ENCODE assay signal across 11 cellular contexts in genomic region chr9:91714874-91715615, GRCh38.
DNase-seq lines count a peak whose midpoint lies in the region; ATAC-seq, FAIRE-seq and TF ChIP-seq lines count a peak whose summit lies in the region.
"Had no signal": no experiment of that assay in that cellular context is flagged by ENCODE, and none has a peak within 500 bp of the region (broad histone marks: within the 10 kb centered on the region; RNA-seq: fewer than 3 reads in every experiment).

No MANE protein-coding gene starts in this region.

- ATAC-seq in HG02938 (IDR thresholded peaks at IDR 0.05; ENCODE audit: unreplicated experiment) = no peak
- ATAC-seq: naive thymus-derived CD8-positive, alpha-beta T cell had no signal

- no peak for DNase-seq in GM19239 (ENCODE audit: insufficient read length, low spot score)
- DNase-seq in adipocyte (ENCODE audit: low read depth) = no peak
- DNase-seq in kidney = peak; percentile 25
- peak in 1 of 2 donors; percentile 13 for DNase-seq in suprapubic skin (ENCODE audit: low spot score in 2 of 2)
- DNase-seq in stimulated activated CD4-positive, alpha-beta T cell treated with anti-CD3 and anti-CD28 coated beads, Interleukin-12 subunit alpha, Interleukin-12 subunit beta, amount 100 ng/mL, for 4 hours = no peak
- no peak for DNase-seq in activated CD8-positive, alpha-beta memory T cell treated with anti-CD3 and anti-CD28 coated beads, Interleukin-2, amount 50 U/mL, for 4 hours
- DNase-seq: activated CD4-positive, alpha-beta T cell treated with anti-CD3 and anti-CD28 coated beads, Interleukin-2, amount 10 ng/mL, durations not matched to agents 24 days and 14 days; central memory CD4-positive, alpha-beta T cell; naive thymus-derived CD8-positive, alpha-beta T cell had no signal

- FAIRE-seq in GM19239 (lab: Jason Lieb, UNC) (peak; percentile 48), kidney (lab: Jason Lieb, UNC) (no peak)

- WGBS in suprapubic skin = 77% methylated on average over 14 of the region's 14 CpGs

- H3K36me3 ChIP-seq in adipocyte (ENCODE audit: control insufficient read depth, insufficient read depth, low read length, severe bottlenecking) (no peaks in the 10 kb centered on the region), kidney (ENCODE audit: control insufficient read depth in 1 of 2, insufficient read depth in 2 of 2, low read length in 2 of 2) (no peaks in the 10 kb centered on the region), suprapubic skin (no peaks in the 10 kb centered on the region)

- TF ChIP-seq CTCF in kidney (IDR thresholded peaks at IDR 0.05; ENCODE audit: borderline replicate concordance, extremely low read depth, insufficient read depth) = no peak
- no peak for TF ChIP-seq CTCF in suprapubic skin (IDR thresholded peaks at IDR 0.05)

- H3K4me1 ChIP-seq in adipocyte (ENCODE audit: control insufficient read depth, insufficient read depth, low read length) (peaks cover 6% of the 10 kb centered on the region), kidney (ENCODE audit: control insufficient read depth in 1 of 2, insufficient read depth in 1 of 2, low read depth in 1 of 2, low read length in 2 of 2) (no peaks in the 10 kb centered on the region), suprapubic skin (no peaks in the 10 kb centered on the region)

- TF ChIP-seq POLR2A in suprapubic skin (IDR thresholded peaks at IDR 0.05) = no peak

- peaks cover 6% of the 10 kb centered on the region for H3K9me3 ChIP-seq in adipocyte (ENCODE audit: control insufficient read depth, low read length)
- H3K9me3 ChIP-seq in kidney (ENCODE audit: control insufficient read depth in 1 of 2, low read length in 2 of 2) = peaks cover 0 to 5% of the 10 kb centered on the region in 2 donors
- H3K9me3 ChIP-seq in suprapubic skin = no peaks in the 10 kb centered on the region

- H3K9ac ChIP-seq in adipocyte (ENCODE audit: low read length) (peak overlapping the region; percentile 27), kidney (ENCODE audit: low read length in 2 of 2) (no peak overlapping the region)

- intact Hi-C loops in kidney (cut with DNase I) = no loop called here

- H3K4me3 ChIP-seq in adipocyte (ENCODE audit: low read length) = peak overlapping the region; percentile 74
- H3K4me3 ChIP-seq in kidney (ENCODE audit: low read length in 2 of 2) = no peak overlapping the region
- H3K4me3 ChIP-seq in suprapubic skin = peak overlapping the region; percentile 42
- H3K4me3 ChIP-seq: lung had no signal

- no peaks in the 10 kb centered on the region for H3K27me3 ChIP-seq in adipocyte (replicated peaks; ENCODE audit: control insufficient read depth, insufficient read depth, low read length)
- H3K27me3 ChIP-seq in suprapubic skin = peaks cover 5% of the 10 kb centered on the region

- no peak overlapping the region for H3K27ac ChIP-seq in kidney (ENCODE audit: low read depth in 2 of 2, low read length in 2 of 2)
- no peak overlapping the region for H3K27ac ChIP-seq in suprapubic skin

- TF ChIP-seq EP300 in suprapubic skin (IDR thresholded peaks at IDR 0.05) = no peak

Comparison
In these comparisons a context has a peak if more than half of its experiments do, and no peak if none do; other contexts are left out.
1. H3K4me3 ChIP-seq: peak in adipocyte (single experiment) and suprapubic skin (single experiment); none in kidney (0 of 2).